In the genomic region with DNA sequence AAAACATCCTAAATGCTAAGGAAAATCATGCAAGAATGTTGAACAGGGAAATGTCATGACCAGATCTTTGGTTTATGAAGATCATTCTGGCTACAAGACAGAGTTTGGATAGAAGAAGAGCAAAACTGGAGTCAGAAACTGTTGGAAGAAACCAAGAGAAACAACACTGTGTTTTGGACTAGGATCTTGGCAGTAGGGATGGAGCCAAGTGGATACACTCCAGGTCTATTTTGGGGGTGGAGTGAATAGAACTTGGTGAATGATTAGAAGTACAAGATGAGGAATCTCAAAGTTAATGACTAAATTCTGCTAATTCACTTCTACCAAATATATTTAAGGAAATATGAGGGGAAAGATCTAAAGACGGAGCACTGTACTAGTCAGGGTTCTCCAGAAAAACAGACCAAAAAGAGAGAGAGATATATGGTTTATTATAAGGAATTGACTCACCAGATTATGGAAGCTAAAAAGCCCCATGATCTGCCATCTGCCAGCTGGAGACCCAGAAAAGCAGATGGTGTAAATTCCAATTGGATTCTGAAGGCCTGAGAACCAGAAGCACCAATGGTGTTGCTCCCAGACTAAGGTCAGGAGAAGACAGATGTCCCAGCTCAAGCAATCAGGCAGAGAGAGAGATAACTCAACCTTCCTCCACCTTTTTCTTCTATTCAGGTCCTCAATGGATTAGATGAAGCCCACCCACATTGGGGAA, we compare ENCODE assay signal across 18 cellular contexts.
"Had no signal": no experiment of that assay in that cellular context is flagged by ENCODE, and none has a peak within 500 bp of the region (broad histone marks: within the 10 kb centered on the region; RNA-seq: fewer than 3 reads in every experiment).

No MANE protein-coding gene starts in this region.

- H3K9me3 ChIP-seq: colonic mucosa, gastroesophageal sphincter, lower lobe of right lung, transverse colon, uterus had no signal

- H3K4me1 ChIP-seq: colonic mucosa, uterus had no signal

- H3K4me3 ChIP-seq: colonic mucosa, gastroesophageal sphincter, lower lobe of right lung, transverse colon, uterus had no signal

- H3K27ac ChIP-seq: colonic mucosa, lower lobe of right lung, transverse colon, uterus had no signal

- H3K27ac Mint-ChIP-seq: activated CD4-positive, alpha-beta memory T cell treated with anti-CD3 and anti-CD28 coated beads, Interleukin-2, amount 10 ng/mL, durations not matched to agents 7 days and 5 days; activated CD8-positive, alpha-beta memory T cell treated with anti-CD3 and anti-CD28 coated beads, Interleukin-2, amount 10 ng/mL, durations not matched to agents 7 days and 5 days; activated naive CD8-positive, alpha-beta T cell; natural killer cell treated with Interleukin-12 subunit alpha and Interleukin-12 subunit beta and Interleukin-15 and Interleukin-18, amount 100 ng/mL, for 72 hours; T-helper 2 cell treated with Interferon-gamma antibody and Interleukin-4, amounts not matched to agents 5 μg/mL and 100 μg/mL, for 36 hours had no signal

- H3K4me1 Mint-ChIP-seq: activated CD4-positive, alpha-beta memory T cell treated with anti-CD3 and anti-CD28 coated beads, Interleukin-2, amount 10 ng/mL, durations not matched to agents 7 days and 5 days; activated CD8-positive, alpha-beta memory T cell treated with anti-CD3 and anti-CD28 coated beads, Interleukin-2, amount 10 ng/mL, durations not matched to agents 7 days and 5 days had no signal

- DNase-seq: activated CD4-positive, alpha-beta memory T cell treated with anti-CD3 and anti-CD28 coated beads, Interleukin-2, amount 10 ng/mL, durations not matched to agents 7 days and 5 days; activated CD4-positive, alpha-beta T cell treated with anti-CD3 and anti-CD28 coated beads for 48 hours; activated CD4-positive, CD25-positive, alpha-beta regulatory T cell; activated CD8-positive, alpha-beta memory T cell treated with anti-CD3 and anti-CD28 coated beads, Interleukin-2, amount 10 ng/mL, durations not matched to agents 7 days and 5 days; amniotic stem cell; caudate nucleus; colonic mucosa; erythroblast; lower lobe of right lung; stimulated activated CD4-positive, alpha-beta T cell treated with anti-CD3 and anti-CD28 coated beads, Interleukin-2, amount 100 ng/mL, for 24 hours; stimulated activated naive CD4-positive, alpha-beta T cell treated with Interleukin-2 at 50 U/mL for 16 hours; substantia nigra; transverse colon; uterus had no signal

- H3K36me3 Mint-ChIP-seq: activated CD8-positive, alpha-beta memory T cell treated with anti-CD3 and anti-CD28 coated beads, Interleukin-2, amount 10 ng/mL, durations not matched to agents 7 days and 5 days; activated naive CD8-positive, alpha-beta T cell; natural killer cell treated with Interleukin-12 subunit alpha and Interleukin-12 subunit beta and Interleukin-15 and Interleukin-18, amount 100 ng/mL, for 72 hours had no signal

- H3K27me3 ChIP-seq: colonic mucosa, gastroesophageal sphincter, uterus had no signal

- H3K27me3 Mint-ChIP-seq: activated CD4-positive, alpha-beta memory T cell treated with anti-CD3 and anti-CD28 coated beads, Interleukin-2, amount 10 ng/mL, durations not matched to agents 7 days and 5 days; activated CD8-positive, alpha-beta memory T cell treated with anti-CD3 and anti-CD28 coated beads, Interleukin-2, amount 10 ng/mL, durations not matched to agents 7 days and 5 days had no signal

- H3K36me3 ChIP-seq: colonic mucosa, gastroesophageal sphincter, lower lobe of right lung, transverse colon, uterus had no signal

- H3K4me3 Mint-ChIP-seq: activated CD4-positive, alpha-beta memory T cell treated with anti-CD3 and anti-CD28 coated beads, Interleukin-2, amount 10 ng/mL, durations not matched to agents 7 days and 5 days; activated CD8-positive, alpha-beta memory T cell treated with anti-CD3 and anti-CD28 coated beads, Interleukin-2, amount 10 ng/mL, durations not matched to agents 7 days and 5 days; activated naive CD8-positive, alpha-beta T cell; natural killer cell treated with Interleukin-12 subunit alpha and Interleukin-12 subunit beta and Interleukin-15 and Interleukin-18, amount 100 ng/mL, for 72 hours; T-helper 2 cell treated with Interferon-gamma antibody and Interleukin-4, amounts not matched to agents 5 μg/mL and 100 μg/mL, for 36 hours had no signal

- H3K9me3 Mint-ChIP-seq: activated CD4-positive, alpha-beta memory T cell treated with anti-CD3 and anti-CD28 coated beads, Interleukin-2, amount 10 ng/mL, durations not matched to agents 7 days and 5 days; natural killer cell treated with Interleukin-12 subunit alpha and Interleukin-12 subunit beta and Interleukin-15 and Interleukin-18, amount 100 ng/mL, for 72 hours; T-helper 2 cell treated with Interferon-gamma antibody and Interleukin-4, amounts not matched to agents 5 μg/mL and 100 μg/mL, for 36 hours had no signal
